9 cellular contexts compared by ENCODE assay signal in the genomic region with DNA sequence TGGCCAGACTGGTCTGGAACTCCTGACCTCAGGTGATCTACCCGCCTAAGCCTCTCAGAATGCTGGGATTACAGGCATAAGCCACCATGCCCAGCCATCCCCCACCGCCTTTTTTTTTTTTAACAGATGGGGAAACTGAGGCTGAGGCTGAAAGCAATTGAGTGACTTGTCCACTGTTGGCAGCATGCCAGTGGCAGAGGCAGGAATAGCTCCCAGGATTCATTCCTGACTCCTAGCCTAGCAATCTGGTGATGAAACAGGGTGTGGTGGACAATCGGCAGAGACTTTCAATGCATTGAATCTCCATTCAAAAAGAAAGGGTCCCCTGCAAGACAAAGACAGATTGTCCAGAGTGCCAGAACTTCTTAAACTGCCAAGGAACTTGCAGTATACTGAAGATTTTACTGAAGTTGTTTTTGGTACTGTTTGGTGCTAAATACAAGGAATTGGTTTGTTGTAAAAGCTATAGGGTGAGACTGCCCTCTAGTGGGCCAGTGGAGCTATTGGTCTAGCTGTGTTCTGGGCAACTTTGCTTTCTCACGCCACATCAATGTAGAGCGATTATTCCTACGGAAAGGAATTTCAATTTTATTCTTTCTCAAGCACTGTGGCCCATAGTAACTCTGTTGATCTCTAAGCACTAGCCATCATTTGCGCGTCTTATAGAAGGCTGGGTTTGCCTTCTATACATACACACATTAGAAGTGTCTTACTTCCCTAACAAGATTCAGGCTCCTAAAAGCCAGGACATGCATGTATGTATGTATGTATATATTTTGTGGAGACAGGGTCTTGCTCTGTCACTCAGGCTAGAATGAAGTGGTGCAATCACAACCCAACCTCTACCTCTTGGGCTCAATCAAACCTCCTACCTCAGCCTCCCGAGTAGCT. TPM values are rescaled to one million over a fixed set of nuclear protein-coding genes. Genes with fewer than 3 reads are reported as not detected.
A peak's percentile ranks its signal among the peaks of the same experiment; 100 is the strongest.
DNase-seq lines count a peak whose midpoint lies in the region; ATAC-seq and TF ChIP-seq lines count a peak whose summit lies in the region.
"Had no signal": no experiment of that assay in that cellular context is flagged by ENCODE, and none has a peak within 500 bp of the region (broad histone marks: within the 10 kb centered on the region; RNA-seq: fewer than 3 reads in every experiment).

No MANE protein-coding gene starts in this region.

- BruUV-seq in PC-9 (replicated peaks; lab: Mats Ljungman, UMichigan) = no TSS peak

- no peak overlapping the region for H3K14ac ChIP-seq in neuronal stem cell (ENCODE audit: low read length)

- H4K20me1 ChIP-seq in PC-9 (ENCODE audit: insufficient read depth) = peaks cover 3% of the 10 kb centered on the region; the same call in 1 of the 2 replicates

- peak overlapping the region; percentile 48 for H3K18ac ChIP-seq in neuronal stem cell (ENCODE audit: low read length)

- intact Hi-C loops in PC-9 (cut with micrococcal nuclease; ENCODE audit: unreplicated experiment) = loop anchor here (1.0 to 10.0 kb wide), 4 partner anchors 114 to 440 kb away; no protein-coding TSS in a partner anchor

- no peak overlapping the region for H3K23ac ChIP-seq in neuronal stem cell (ENCODE audit: low read depth, low read length, poor library complexity)

- no peak for ATAC-seq in GM21723 (IDR thresholded peaks at IDR 0.05; ENCODE audit: unreplicated experiment)

- no peak overlapping the region for H2BK120ac ChIP-seq in neuronal stem cell (ENCODE audit: low read depth, low read length)

- peak overlapping the region; percentile 21 for H3K27ac ChIP-seq in HUES48 (ENCODE audit: low read depth, low read length)
- H3K27ac ChIP-seq in PC-9 = no peak overlapping the region
- no peak overlapping the region for H3K27ac ChIP-seq in neuronal stem cell (replicated peaks; ENCODE audit: low read length)
- H3K27ac ChIP-seq in substantia nigra (ENCODE audit: low read depth, low read length, poor library complexity, severe bottlenecking) = no peak overlapping the region

- H3K27me3 ChIP-seq in HUES48 (ENCODE audit: control insufficient read depth, insufficient read depth, low read length) = no peaks in the 10 kb centered on the region
- no peaks in the 10 kb centered on the region for H3K27me3 ChIP-seq in PC-9 (ENCODE audit: insufficient read depth, low read depth)
- H3K27me3 ChIP-seq in neuronal stem cell (ENCODE audit: control insufficient read depth in 3 of 3, insufficient read depth in 3 of 3, low read depth in 1 of 3, low read length in 3 of 3) = no peaks in the 10 kb centered on the region

- DNase-seq in Caki2 (ENCODE audit: low read depth) (peak; percentile 79), PC-9 (peak; percentile 44 to 70), fibroblast of pulmonary artery (ENCODE audit: low read depth) (peak; percentile 95), neuronal stem cell (ENCODE audit: low spot score) (peak; percentile 62), substantia nigra (lab: John Stamatoyannopoulos, UW) (peak in 36 of 49 donors; percentile 3 to 76 (median 42))
- DNase-seq in activated T-cell treated with anti-CD3 and anti-CD28 coated beads, Interleukin-2, amount 50 U/mL, for 48 hours = peak; percentile 53 to 59

- no peak overlapping the region for H3K4me3 ChIP-seq in HUES48 (ENCODE audit: low read depth, low read length)
- no peak overlapping the region for H3K4me3 ChIP-seq in PC-9
- no peak overlapping the region for H3K4me3 ChIP-seq in fibroblast of pulmonary artery (replicated peaks; ENCODE audit: low read depth, low read length)
- H3K4me3 ChIP-seq in neuronal stem cell (ENCODE audit: low read length in 2 of 2) = no peak overlapping the region

- CTCF ChIA-PET in PC-9 (lab: Charles Lee) = interaction anchor here (0.5 to 1.3 kb wide), 4 partner anchors 10 to 185 kb away, joined by 4 to 11 read pairs (median 6); no protein-coding TSS in a partner anchor

- H3K36me3 ChIP-seq in HUES48 (ENCODE audit: control insufficient read depth, insufficient read depth, low read length) = peaks cover 24% of the 10 kb centered on the region
- no peaks in the 10 kb centered on the region for H3K36me3 ChIP-seq in PC-9 (ENCODE audit: low read depth)
- peaks cover 7 to 36% of the 10 kb centered on the region in 2 donors for H3K36me3 ChIP-seq in neuronal stem cell (replicated peaks in 1 of 2; ENCODE audit: control insufficient read depth in 2 of 2, insufficient read depth in 2 of 2, low read length in 2 of 2)

- no peaks in the 10 kb centered on the region for H3K9me2 ChIP-seq in PC-9 (ENCODE audit: insufficient read depth)

- peaks cover 17% of the 10 kb centered on the region for H3F3A ChIP-seq in PC-9 (ENCODE audit: insufficient read depth, low read depth)

- H3K9me3 ChIP-seq in HUES48 (ENCODE audit: control insufficient read depth, insufficient read depth, low read length) (no peaks in the 10 kb centered on the region), PC-9 (ENCODE audit: insufficient read depth, low read depth) (no peaks in the 10 kb centered on the region), neuronal stem cell (replicated peaks in 1 of 2; ENCODE audit: control insufficient read depth in 2 of 2, insufficient read depth in 1 of 2, low read depth in 1 of 2, low read length in 2 of 2) (no peaks in the 10 kb centered on the region)

- no peak overlapping the region for H3K4ac ChIP-seq in neuronal stem cell (ENCODE audit: low read length)

- H3K4me1 ChIP-seq in HUES48 (ENCODE audit: control insufficient read depth, insufficient read depth, low read length) (peaks cover 6% of the 10 kb centered on the region; the same call in 1 of the 2 replicates), PC-9 (replicated peaks; ENCODE audit: insufficient read depth) (peaks cover 22% of the 10 kb centered on the region), neuronal stem cell (ENCODE audit: control insufficient read depth in 2 of 2, insufficient read depth in 1 of 2, low read depth in 1 of 2, low read length in 2 of 2) (peaks cover 0 to 2% of the 10 kb centered on the region in 2 donors)

- no peak overlapping the region for H2BK12ac ChIP-seq in neuronal stem cell (ENCODE audit: low read length)

- no peak overlapping the region for H4K91ac ChIP-seq in neuronal stem cell (ENCODE audit: low read depth, low read length, poor library complexity)

- POLR2A ChIA-PET in PC-9 (lab: Charles Lee; ENCODE audit: unreplicated experiment) = interaction anchor here (0.5 to 0.6 kb wide), 3 partner anchors 204 to 1466 kb away, joined by 3 read pairs; no protein-coding TSS in a partner anchor

- H2AK5ac ChIP-seq in neuronal stem cell (ENCODE audit: low read depth, low read length) = no peak overlapping the region

- H2BK15ac ChIP-seq in neuronal stem cell (ENCODE audit: low read length) = no peak overlapping the region

- H4K8ac ChIP-seq in neuronal stem cell (ENCODE audit: low read depth, low read length) = no peak overlapping the region

- no CpG with 5 or more reads among the region's 9 CpGs for WGBS in neuronal stem cell (ENCODE audit: extremely low coverage in 2 of 2, insufficient read length in 2 of 2, insufficient replicate concordance in 1 of 2), 2 donors

- H2AFZ ChIP-seq in PC-9 (no peak overlapping the region), neuronal stem cell (ENCODE audit: low read length) (no peak overlapping the region)

- peak; percentile 98 for TF ChIP-seq CTCF in PC-9 (conservative IDR thresholded peaks at IDR 0.05)
- TF ChIP-seq CTCF in fibroblast of pulmonary artery (IDR thresholded peaks at IDR 0.05; ENCODE audit: low read length, missing control alignments) = no peak

- no peak overlapping the region for H3K9ac ChIP-seq in HUES48 (ENCODE audit: low read depth, low read length)
- H3K9ac ChIP-seq in neuronal stem cell (ENCODE audit: low read depth, low read length, poor library complexity) = no peak overlapping the region

- H2BK5ac ChIP-seq in neuronal stem cell (ENCODE audit: low read length) = no peak overlapping the region

- H3K79me1 ChIP-seq in neuronal stem cell (ENCODE audit: low read depth, low read length) = no peaks in the 10 kb centered on the region

- in situ Hi-C loops in Caki2 (cut with HindIII; ENCODE audit: low pct_unique_long_range_greater_than_20kb, low sequenced_read_pairs) = no loop called here

- H3K79me2 ChIP-seq in PC-9 (ENCODE audit: low read depth) = no peaks in the 10 kb centered on the region

- H3K4me2 ChIP-seq in PC-9 = peak overlapping the region; percentile 34
- H3K4me2 ChIP-seq in neuronal stem cell (ENCODE audit: insufficient read depth, low read length, poor library complexity, severe bottlenecking) = no peak overlapping the region

RNA-seq across cellular contexts. Expression of gene C22orf31, which starts 21.0 kb away (rescaled TPM):
- total RNA-seq in Caki2 (2014; rRNA removed; shearing (Covaris generic); ENCODE audit: low replicate concordance) = not detected in 2 replicates
- not detected in 2 replicates for total RNA-seq in PC-9 (2021)
- not detected for polyA plus RNA-seq in neuronal stem cell (2013, experiment 1 of 2)
- polyA plus RNA-seq in neuronal stem cell (2013, experiment 2 of 2) = not detected
- total RNA-seq: activated CD8-positive, alpha-beta memory T cell treated with anti-CD3 and anti-CD28 coated beads for 36 hours had no signal

RNA-seq across cellular contexts. Expression of gene KREMEN1, which starts 32.2 kb away (rescaled TPM):
- total RNA-seq in Caki2 (2014; rRNA removed; shearing (Covaris generic); ENCODE audit: low replicate concordance) = 4.8 and 8.4 TPM in 2 replicates
- 4.6 and 6.1 TPM in 2 replicates for total RNA-seq in PC-9 (2021)
- 2.0 TPM for polyA plus RNA-seq in neuronal stem cell (2013, experiment 1 of 2)
- polyA plus RNA-seq in neuronal stem cell (2013, experiment 2 of 2) = 2.2 TPM

Comparison
In these comparisons a context has a peak if more than half of its experiments do, and no peak if none do; other contexts are left out.
1. DNase-seq: peak in every context shown above with its lines; median percentile 95 in fibroblast of pulmonary artery; 79 in Caki2; 62 in neuronal stem cell; 57 in PC-9; 56 in activated T-cell treated with anti-CD3 and anti-CD28 coated beads, Interleukin-2, amount 50 U/mL, for 48 hours; 42 in substantia nigra.